In the genomic region with DNA sequence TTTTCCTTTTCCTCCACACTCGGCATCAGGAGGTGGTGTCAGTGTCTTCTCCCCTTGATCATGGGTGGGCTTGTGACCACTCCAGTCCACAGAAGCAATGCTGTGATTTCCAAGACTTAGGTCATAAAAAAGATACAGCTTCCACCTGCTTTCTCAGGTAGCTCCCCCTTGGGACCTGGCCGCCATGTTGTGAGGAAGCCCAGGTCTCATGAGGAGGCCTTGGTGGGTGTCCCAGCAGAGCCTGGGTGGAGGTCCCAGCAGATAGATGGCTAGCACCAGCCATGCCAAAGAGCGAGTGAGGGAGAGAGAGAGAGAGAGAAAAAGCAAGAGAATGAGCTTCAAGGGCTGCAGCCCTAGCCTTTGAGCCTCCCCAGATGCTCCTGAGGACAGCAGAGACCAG, we compare ENCODE assay signal across 24 cellular contexts. TPM values are rescaled to one million over a fixed set of nuclear protein-coding genes. Genes with fewer than 3 reads are reported as not detected.
A peak's percentile ranks its signal among the peaks of the same experiment; 100 is the strongest.
DNase-seq lines count a peak whose midpoint lies in the region; ATAC-seq and TF ChIP-seq lines count a peak whose summit lies in the region.
"Had no signal": no experiment of that assay in that cellular context is flagged by ENCODE, and none has a peak within 500 bp of the region (broad histone marks: within the 10 kb centered on the region; RNA-seq: fewer than 3 reads in every experiment).

No MANE protein-coding gene starts in this region.

- no peak for ATAC-seq in activated CD4-positive, alpha-beta T cell treated with anti-CD3 and anti-CD28 coated beads for 36 hours
- ATAC-seq in right lobe of liver = no peak
- ATAC-seq: activated CD4-positive, CD25-positive, alpha-beta regulatory T cell treated with anti-CD3 and anti-CD28 coated beads, Interleukin-2, amount 50 U/mL, for 24 hours; naive thymus-derived CD8-positive, alpha-beta T cell; PC-3; right cardiac atrium had no signal

- TF ChIP-seq CTCF in colonic mucosa (IDR thresholded peaks at IDR 0.05) (no peak), right lobe of liver (IDR thresholded peaks at IDR 0.05) (no peak), tibial artery (IDR thresholded peaks at IDR 0.05) (no peak)

- intact Hi-C loops in activated CD4-positive, alpha-beta T cell treated with anti-CD3 and anti-CD28 coated beads for 36 hours (cut with DNase I, micrococcal nuclease) = no loop called here
- intact Hi-C loops in colonic mucosa (cut with DNase I) (loop anchor here (10.0 kb wide), 1 partner anchor 49 kb away; a partner anchor contains a TSS), right lobe of liver (cut with DNase I) (no loop called here), tibial artery (cut with DNase I; ENCODE audit: low total_unique reads) (no loop called here)

- no peak overlapping the region for H3K4me3 Mint-ChIP-seq in activated CD4-positive, alpha-beta T cell treated with anti-CD3 and anti-CD28 coated beads for 36 hours
- H3K4me3 Mint-ChIP-seq: activated T-cell treated with anti-CD3 and anti-CD28 coated beads, Interleukin-2, amount 50 U/mL, for 24 hours; CD8-positive, alpha-beta memory T cell; mesothelial cell of epicardium; naive thymus-derived CD8-positive, alpha-beta T cell had no signal

- H3K27me3 ChIP-seq in colonic mucosa (no peaks in the 10 kb centered on the region), right lobe of liver (no peaks in the 10 kb centered on the region), tibial artery (no peaks in the 10 kb centered on the region)
- H3K27me3 ChIP-seq: dorsolateral prefrontal cortex had no signal

- H3K9me3 ChIP-seq in colonic mucosa (no peaks in the 10 kb centered on the region), right lobe of liver (no peaks in the 10 kb centered on the region), tibial artery (peaks cover 0 to 34% (median 20%) of the 10 kb centered on the region in 3 donors)

- H3K4me3 ChIP-seq in colonic mucosa (no peak overlapping the region), right lobe of liver (no peak overlapping the region), tibial artery (no peak overlapping the region)
- H3K4me3 ChIP-seq: dorsolateral prefrontal cortex, thoracic aorta had no signal

- WGBS in right lobe of liver (ENCODE audit: insufficient coverage, low coverage, low lambda C conversion rate, missing lambda C conversion rate) = 86% methylated on average over 1 of the region's 3 CpGs

- CTCF ChIA-PET in activated CD4-positive, alpha-beta T cell treated with anti-CD3 and anti-CD28 coated beads for 36 hours (lab: Charles Lee) = no interaction called here

- no peaks in the 10 kb centered on the region for H3K27me3 Mint-ChIP-seq in activated CD4-positive, alpha-beta T cell treated with anti-CD3 and anti-CD28 coated beads for 36 hours
- H3K27me3 Mint-ChIP-seq: activated T-cell treated with anti-CD3 and anti-CD28 coated beads, Interleukin-2, amount 50 U/mL, for 24 hours; CD8-positive, alpha-beta memory T cell; naive thymus-derived CD8-positive, alpha-beta T cell had no signal

- no peaks in the 10 kb centered on the region for H3K36me3 ChIP-seq in colonic mucosa
- H3K36me3 ChIP-seq in right lobe of liver = peaks cover 0 to 4% (median 3%) of the 10 kb centered on the region in 4 donors
- H3K36me3 ChIP-seq in tibial artery = peaks cover 39 to 75% (median 44%) of the 10 kb centered on the region in 3 donors

- TF ChIP-seq POLR2A in right lobe of liver (IDR thresholded peaks at IDR 0.05) = no peak

- H3K27ac ChIP-seq in colonic mucosa (peak overlapping the region; percentile 70), right lobe of liver (peak overlapping the region; percentile 72 to 93 (median 73)), tibial artery (no peak overlapping the region)
- H3K27ac ChIP-seq: thoracic aorta had no signal

- H3K4me1 ChIP-seq in colonic mucosa = peaks cover 20% of the 10 kb centered on the region
- H3K4me1 ChIP-seq in right lobe of liver = peaks cover 2 to 69% (median 31%) of the 10 kb centered on the region in 4 donors
- H3K4me1 ChIP-seq in tibial artery = no peaks in the 10 kb centered on the region

- H3K4me1 Mint-ChIP-seq in activated CD4-positive, alpha-beta T cell treated with anti-CD3 and anti-CD28 coated beads for 36 hours = peaks cover 5% of the 10 kb centered on the region
- H3K4me1 Mint-ChIP-seq: mesothelial cell of epicardium had no signal

- DNase-seq in activated CD4-positive, alpha-beta T cell treated with anti-CD3 and anti-CD28 coated beads for 36 hours = peak; percentile 2
- DNase-seq in activated CD4-positive, alpha-beta T cell treated with anti-CD3 and anti-CD28 coated beads for 4 hours = no peak
- DNase-seq in colonic mucosa (peak; percentile 17), right lobe of liver (peak in 2 of 3 donors; percentile 22 to 37), tibial artery (peak; percentile 6 to 23), HCEC 1CT (no peak), DMS53 treated with DMSO at 0.1 percent for 48 hours (lab: John Stamatoyannopoulos, UW; ENCODE audit: unreplicated experiment) (no peak), NCI-H1436 treated with DMSO at 0.1 percent for 48 hours (lab: John Stamatoyannopoulos, UW) (no peak)
- DNase-seq: 8988T; activated naive CD4-positive, alpha-beta T cell; activated T-cell treated with anti-CD3 and anti-CD28 coated beads, Interleukin-2, amount 50 U/mL, for 24 hours; amniotic stem cell; CD8-positive, alpha-beta memory T cell; KBM-7; NCI-H510A treated with DMSO at 0.1 percent for 48 hours; PC-3; SHP77 treated with DMSO at 0.1 percent for 48 hours; stimulated activated naive CD4-positive, alpha-beta T cell treated with Interleukin-2 at 50 U/mL for 16 hours had no signal

- no peak overlapping the region for H3K27ac Mint-ChIP-seq in activated CD4-positive, alpha-beta T cell treated with anti-CD3 and anti-CD28 coated beads for 36 hours
- H3K27ac Mint-ChIP-seq: activated T-cell treated with anti-CD3 and anti-CD28 coated beads, Interleukin-2, amount 50 U/mL, for 24 hours; CD8-positive, alpha-beta memory T cell; mesothelial cell of epicardium had no signal

- peaks cover 88% of the 10 kb centered on the region for H3K36me3 Mint-ChIP-seq in activated CD4-positive, alpha-beta T cell treated with anti-CD3 and anti-CD28 coated beads for 36 hours (ENCODE audit: low read depth)

- POLR2A ChIA-PET in activated CD4-positive, alpha-beta T cell treated with anti-CD3 and anti-CD28 coated beads for 36 hours (lab: Charles Lee) = no interaction called here

- H3K9ac ChIP-seq in colonic mucosa (ENCODE audit: low read depth in 2 of 2, low read length in 2 of 2) = peak overlapping the region in 1 of 2 donors; percentile 52

- peaks cover 37% of the 10 kb centered on the region for H3K9me3 Mint-ChIP-seq in activated CD4-positive, alpha-beta T cell treated with anti-CD3 and anti-CD28 coated beads for 36 hours (ENCODE audit: low read depth)

RNA-seq across cellular contexts. Expression of a gene that starts 16.0 kb away (rescaled TPM):
- 10 to 100 TPM; 23.4 to 28.5 TPM for total RNA-seq in activated CD4-positive, alpha-beta T cell treated with anti-CD3 and anti-CD28 coated beads for 36 hours
- total RNA-seq in colonic mucosa (10 to 100 TPM; 74.9 to 88.0 TPM), right lobe of liver (100 to 1,000 TPM in 3 of 6 experiments, 10 to 100 TPM in 3; 61.6 to 140 (median 95.8) TPM)

RNA-seq across cellular contexts. Expression of a gene that starts 28.9 kb away (rescaled TPM):
- total RNA-seq in activated CD4-positive, alpha-beta T cell treated with anti-CD3 and anti-CD28 coated beads for 36 hours = 10 to 100 TPM; 14.4 to 16.9 TPM
- total RNA-seq in colonic mucosa (10 to 100 TPM; 51.8 to 59.6 TPM), right lobe of liver (10 to 100 TPM; 16.8 to 35.1 (median 23.7) TPM)

RNA-seq across cellular contexts. Expression of a gene that starts 52.9 kb away (rescaled TPM):
- total RNA-seq in activated CD4-positive, alpha-beta T cell treated with anti-CD3 and anti-CD28 coated beads for 36 hours = 100 to 1,000 TPM; 150 to 194 TPM
- total RNA-seq in colonic mucosa = 100 to 1,000 TPM; 101 to 138 TPM
- 10 to 100 TPM; 18.5 to 53.9 (median 37.8) TPM for total RNA-seq in right lobe of liver

Comparison
In these comparisons a context has a peak if more than half of its experiments do, and no peak if none do; other contexts are left out.
1. DNase-seq: peak in activated CD4-positive, alpha-beta T cell treated with anti-CD3 and anti-CD28 coated beads for 36 hours (single experiment), colonic mucosa (single experiment), right lobe of liver (2 of 3) and tibial artery (2 of 2); none in activated CD4-positive, alpha-beta T cell treated with anti-CD3 and anti-CD28 coated beads for 4 hours (0 of 2), HCEC 1CT (single experiment), DMS53 treated with DMSO at 0.1 percent for 48 hours (single experiment) and NCI-H1436 treated with DMSO at 0.1 percent for 48 hours (single experiment).
2. H3K27ac ChIP-seq: peak in colonic mucosa (single experiment) and right lobe of liver (3 of 3); none in tibial artery (0 of 2).